ENCODE assay signal across 39 cellular contexts in genomic region chr3:170337420-170337819, GRCh38.
"Had no signal": no experiment of that assay in that cellular context is flagged by ENCODE, and none has a peak within 500 bp of the region (broad histone marks: within the 10 kb centered on the region; RNA-seq: fewer than 3 reads in every experiment).

No MANE protein-coding gene starts in this region.

- H3K4me1 Mint-ChIP-seq: activated naive CD4-positive, alpha-beta T cell treated with anti-CD3 and anti-CD28 coated beads, Interleukin-2, amount 10 ng/mL, durations not matched to agents 7 days and 5 days; activated naive CD4-positive, alpha-beta T cell treated with anti-CD3 and anti-CD28 coated beads, Interleukin-2, amount 50 U/mL, for 24 hours; activated naive CD8-positive, alpha-beta T cell treated with anti-CD3 and anti-CD28 coated beads for 36 hours; activated naive CD8-positive, alpha-beta T cell treated with anti-CD3 and anti-CD28 coated beads, Interleukin-2, amount 10 ng/mL, durations not matched to agents 7 days and 5 days; activated naive CD8-positive, alpha-beta T cell treated with anti-CD3 and anti-CD28 coated beads, Interleukin-2, amount 50 U/mL, for 24 hours; activated T-helper 17 cell treated with anti-CD3 and anti-CD28 coated beads, Interleukin-2, amount 50 U/mL, for 72 hours; brain; central memory CD8-positive, alpha-beta T cell had no signal

- H3K4me3 ChIP-seq: adrenal gland, ascending aorta, body of pancreas, breast epithelium, cardiac muscle cell had no signal

- H3K4me3 Mint-ChIP-seq: activated naive CD4-positive, alpha-beta T cell treated with anti-CD3 and anti-CD28 coated beads for 36 hours; activated naive CD4-positive, alpha-beta T cell treated with anti-CD3 and anti-CD28 coated beads, Interleukin-2, amount 10 ng/mL, durations not matched to agents 7 days and 5 days; activated naive CD4-positive, alpha-beta T cell treated with anti-CD3 and anti-CD28 coated beads, Interleukin-2, amount 50 U/mL, for 24 hours; activated naive CD8-positive, alpha-beta T cell; activated naive CD8-positive, alpha-beta T cell treated with anti-CD3 and anti-CD28 coated beads for 36 hours; activated naive CD8-positive, alpha-beta T cell treated with anti-CD3 and anti-CD28 coated beads, Interleukin-2, amount 10 ng/mL, durations not matched to agents 7 days and 5 days; activated naive CD8-positive, alpha-beta T cell treated with anti-CD3 and anti-CD28 coated beads, Interleukin-2, amount 50 U/mL, for 24 hours; activated T-cell treated with anti-CD3 and anti-CD28 coated beads, Interleukin-2, amount 50 U/mL, for 24 hours; activated T-cell treated with anti-CD3 and anti-CD28 coated beads, Interleukin-2, amount 50 U/mL, for 4 hours; activated T-cell treated with anti-CD3 and anti-CD28 coated beads, Interleukin-2, amount 50 U/mL, for 72 hours; activated T-helper 1 cell treated with anti-CD3 and anti-CD28 coated beads, Interleukin-12 subunit alpha, Interleukin-12 subunit beta, Interleukin-2, Interleukin-4 antibody, amounts not matched to agents 30 ng/mL and 10 ng/mL and 1 ng/mL, durations not matched to agents 14 hours and 24 hours and 36 hours; activated T-helper 17 cell treated with anti-CD3 and anti-CD28 coated beads, Interleukin-2, amount 50 U/mL, for 72 hours; brain; central memory CD8-positive, alpha-beta T cell had no signal

- DNase-seq: activated effector memory CD4-positive, alpha-beta T cell treated with anti-CD3 and anti-CD28 coated beads, Interleukin-2, amount 50 U/mL, for 16 hours; activated effector memory CD4-positive, alpha-beta T cell treated with Interleukin-2 at 50 U/mL for 16 hours; activated gamma-delta T cell; activated gamma-delta T cell treated with Interleukin-2 at 50 U/mL for 16 hours; activated naive CD4-positive, alpha-beta T cell; activated naive CD4-positive, alpha-beta T cell treated with anti-CD3 and anti-CD28 coated beads for 36 hours; activated naive CD4-positive, alpha-beta T cell treated with anti-CD3 and anti-CD28 coated beads, Interleukin-2, amount 10 ng/mL, durations not matched to agents 7 days and 5 days; activated naive CD4-positive, alpha-beta T cell treated with anti-CD3 and anti-CD28 coated beads, Interleukin-2, amount 50 U/mL, for 16 hours; activated naive CD4-positive, alpha-beta T cell treated with Interleukin-2 at 50 U/mL for 16 hours; activated naive CD8-positive, alpha-beta T cell treated with anti-CD3 and anti-CD28 coated beads for 36 hours; activated naive CD8-positive, alpha-beta T cell treated with anti-CD3 and anti-CD28 coated beads, Interleukin-2, amount 10 ng/mL, durations not matched to agents 7 days and 5 days; activated naive CD8-positive, alpha-beta T cell treated with anti-CD3 and anti-CD28 coated beads, Interleukin-2, amount 50 U/mL, for 24 hours; activated T-cell treated with anti-CD3 and anti-CD28 coated beads, Interleukin-2, amount 50 U/mL, for 24 hours; activated T-cell treated with anti-CD3 and anti-CD28 coated beads, Interleukin-2, amount 50 U/mL, for 4 hours; activated T-cell treated with anti-CD3 and anti-CD28 coated beads, Interleukin-2, amount 50 U/mL, for 48 hours; activated T-cell treated with anti-CD3 and anti-CD28 coated beads, Interleukin-2, amount 50 U/mL, for 72 hours; amniotic stem cell; amygdala; anterior cingulate cortex; aorta; body of pancreas; brain microvascular endothelial cell; caudate nucleus; central memory CD4-positive, alpha-beta T cell; cerebellar nuclear complex had no signal

- H3K27ac ChIP-seq: adrenal gland, ascending aorta, body of pancreas, brain microvascular endothelial cell, breast epithelium, cardiac muscle cell had no signal

- ATAC-seq: activated naive CD4-positive, alpha-beta T cell treated with anti-CD3 and anti-CD28 coated beads, Interleukin-2, amount 50 U/mL, for 72 hours; activated naive CD8-positive, alpha-beta T cell treated with anti-CD3 and anti-CD28 coated beads, Interleukin-2, amount 50 U/mL, for 24 hours; activated T-cell treated with anti-CD3 and anti-CD28 coated beads, Interleukin-2, amount 50 U/mL, for 4 hours; activated T-cell treated with anti-CD3 and anti-CD28 coated beads, Interleukin-2, amount 50 U/mL, for 72 hours; activated T-helper 17 cell treated with anti-CD3 and anti-CD28 coated beads, Interleukin-2, amount 50 U/mL, for 72 hours; body of pancreas had no signal

- H3K4me1 ChIP-seq: ascending aorta, body of pancreas, breast epithelium had no signal

- FAIRE-seq: astrocyte, bronchial epithelial cell had no signal

- H3K27me3 ChIP-seq: adrenal gland, ascending aorta, body of pancreas, brain microvascular endothelial cell, breast epithelium, cardiac muscle cell had no signal

- H3K36me3 ChIP-seq: adrenal gland, ascending aorta, brain microvascular endothelial cell, breast epithelium, cardiac muscle cell had no signal

- H3K9me3 ChIP-seq: ascending aorta, body of pancreas, breast epithelium had no signal

- H3K9me3 Mint-ChIP-seq: activated naive CD4-positive, alpha-beta T cell treated with anti-CD3 and anti-CD28 coated beads, Interleukin-2, amount 50 U/mL, for 24 hours; activated T-helper 17 cell treated with anti-CD3 and anti-CD28 coated beads, Interleukin-2, amount 50 U/mL, for 72 hours; central memory CD8-positive, alpha-beta T cell had no signal

- H3K27ac Mint-ChIP-seq: activated naive CD4-positive, alpha-beta T cell treated with anti-CD3 and anti-CD28 coated beads for 36 hours; activated naive CD4-positive, alpha-beta T cell treated with anti-CD3 and anti-CD28 coated beads, Interleukin-2, amount 10 ng/mL, durations not matched to agents 7 days and 5 days; activated naive CD4-positive, alpha-beta T cell treated with anti-CD3 and anti-CD28 coated beads, Interleukin-2, amount 50 U/mL, for 24 hours; activated naive CD4-positive, alpha-beta T cell treated with anti-CD3 and anti-CD28 coated beads, Interleukin-2, amount 50 U/mL, for 72 hours; activated naive CD8-positive, alpha-beta T cell; activated naive CD8-positive, alpha-beta T cell treated with anti-CD3 and anti-CD28 coated beads for 36 hours; activated naive CD8-positive, alpha-beta T cell treated with anti-CD3 and anti-CD28 coated beads, Interleukin-2, amount 10 ng/mL, durations not matched to agents 7 days and 5 days; activated naive CD8-positive, alpha-beta T cell treated with anti-CD3 and anti-CD28 coated beads, Interleukin-2, amount 50 U/mL, for 24 hours; activated T-cell treated with anti-CD3 and anti-CD28 coated beads, Interleukin-2, amount 50 U/mL, for 24 hours; activated T-cell treated with anti-CD3 and anti-CD28 coated beads, Interleukin-2, amount 50 U/mL, for 72 hours; activated T-helper 1 cell treated with anti-CD3 and anti-CD28 coated beads, Interleukin-12 subunit alpha, Interleukin-12 subunit beta, Interleukin-2, Interleukin-4 antibody, amounts not matched to agents 30 ng/mL and 10 ng/mL and 1 ng/mL, durations not matched to agents 14 hours and 24 hours and 36 hours; activated T-helper 17 cell treated with anti-CD3 and anti-CD28 coated beads, Interleukin-2, amount 50 U/mL, for 72 hours; activated T-helper 2 cell treated with anti-CD3 and anti-CD28 coated beads, Interferon-gamma antibody, Interleukin-2, Interleukin-4, amounts not matched to agents 10 μg/mL and 5 μg/mL and 100 μg/mL, durations not matched to agents 14 hours and 24 hours and 36 hours; brain had no signal

- H3K27me3 Mint-ChIP-seq: activated naive CD4-positive, alpha-beta T cell treated with anti-CD3 and anti-CD28 coated beads, Interleukin-2, amount 10 ng/mL, durations not matched to agents 7 days and 5 days; activated naive CD4-positive, alpha-beta T cell treated with anti-CD3 and anti-CD28 coated beads, Interleukin-2, amount 50 U/mL, for 24 hours; activated naive CD8-positive, alpha-beta T cell; activated naive CD8-positive, alpha-beta T cell treated with anti-CD3 and anti-CD28 coated beads for 36 hours; activated naive CD8-positive, alpha-beta T cell treated with anti-CD3 and anti-CD28 coated beads, Interleukin-2, amount 10 ng/mL, durations not matched to agents 7 days and 5 days; activated naive CD8-positive, alpha-beta T cell treated with anti-CD3 and anti-CD28 coated beads, Interleukin-2, amount 50 U/mL, for 24 hours; activated T-cell treated with anti-CD3 and anti-CD28 coated beads, Interleukin-2, amount 50 U/mL, for 24 hours; activated T-helper 17 cell treated with anti-CD3 and anti-CD28 coated beads, Interleukin-2, amount 50 U/mL, for 72 hours; central memory CD8-positive, alpha-beta T cell had no signal

- H3K36me3 Mint-ChIP-seq: activated naive CD4-positive, alpha-beta T cell treated with anti-CD3 and anti-CD28 coated beads, Interleukin-2, amount 10 ng/mL, durations not matched to agents 7 days and 5 days; activated naive CD4-positive, alpha-beta T cell treated with anti-CD3 and anti-CD28 coated beads, Interleukin-2, amount 50 U/mL, for 72 hours; activated naive CD8-positive, alpha-beta T cell treated with anti-CD3 and anti-CD28 coated beads for 36 hours; activated naive CD8-positive, alpha-beta T cell treated with anti-CD3 and anti-CD28 coated beads, Interleukin-2, amount 10 ng/mL, durations not matched to agents 7 days and 5 days; brain had no signal
